ENCODE assay signal across 22 cellular contexts in the genomic region with DNA sequence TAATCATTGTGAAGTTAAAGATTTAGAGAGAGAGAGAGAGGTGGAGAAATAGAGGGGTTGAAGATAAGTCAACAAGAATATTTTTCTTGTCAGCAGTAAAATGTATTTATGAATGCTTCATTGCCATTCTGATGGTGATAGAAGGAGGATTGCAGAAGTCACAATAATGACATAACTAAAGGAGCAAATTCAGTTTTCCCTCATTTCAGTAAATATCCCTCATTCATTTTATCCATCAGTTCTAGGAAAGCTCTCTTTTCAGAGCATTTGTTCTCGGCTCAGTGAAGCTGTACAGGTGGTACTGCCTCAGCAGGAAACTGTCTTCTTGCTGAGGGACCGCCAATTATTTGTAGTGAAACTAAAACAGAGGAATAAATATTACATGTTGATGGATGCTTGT.
"Had no signal": no experiment of that assay in that cellular context is flagged by ENCODE, and none has a peak within 500 bp of the region (broad histone marks: within the 10 kb centered on the region; RNA-seq: fewer than 3 reads in every experiment).

No MANE protein-coding gene starts in this region.

- H3K4me1 Mint-ChIP-seq: natural killer cell had no signal

- DNase-seq: effector memory CD8-positive, alpha-beta T cell; glutamatergic neuron; islet precursor cell; mammary epithelial cell; mucosa of descending colon; natural killer cell; occipital lobe; right lobe of liver; stimulated activated CD4-positive, alpha-beta T cell treated with anti-CD3 and anti-CD28 coated beads, Interleukin-12 subunit alpha, Interleukin-12 subunit beta, amount 100 ng/mL, for 4 hours; stimulated activated naive CD4-positive, alpha-beta T cell treated with Interleukin-2 at 50 U/mL for 16 hours had no signal

- H3K36me3 ChIP-seq: esophagus muscularis mucosa, gastroesophageal sphincter, neural progenitor cell, pancreas, right lobe of liver, thyroid gland had no signal

- H3K4me3 ChIP-seq: esophagus muscularis mucosa, gastroesophageal sphincter, mucosa of descending colon, neural progenitor cell, pancreas, right lobe of liver, skin epidermis, thyroid gland had no signal

- H3K4me3 Mint-ChIP-seq: dendritic cell treated with granulocyte-macrophage colony-stimulating factor and Interleukin-4, amounts not matched to agents 40 ng/mL and 50 ng/mL, for 4 days; effector memory CD8-positive, alpha-beta T cell; natural killer cell; neural progenitor cell; type B pancreatic cell had no signal

- FAIRE-seq: colon, pancreas, urothelium cell line had no signal

- H3K9me3 Mint-ChIP-seq: dendritic cell treated with granulocyte-macrophage colony-stimulating factor and Interleukin-4, amounts not matched to agents 40 ng/mL and 50 ng/mL, for 4 days; natural killer cell; neural progenitor cell; type B pancreatic cell had no signal

- H3K9ac ChIP-seq: neural progenitor cell had no signal

- H3K27ac ChIP-seq: epithelial cell of prostate, esophagus muscularis mucosa, neural progenitor cell, pancreas, right lobe of liver, skin epidermis, thyroid gland had no signal

- ATAC-seq: effector memory CD8-positive, alpha-beta T cell; mucosa of descending colon; natural killer cell had no signal

- H3K27me3 Mint-ChIP-seq: dendritic cell treated with granulocyte-macrophage colony-stimulating factor and Interleukin-4, amounts not matched to agents 40 ng/mL and 50 ng/mL, for 4 days; effector memory CD8-positive, alpha-beta T cell; progenitor cell of endocrine pancreas had no signal

- H3K9me3 ChIP-seq: esophagus muscularis mucosa, gastroesophageal sphincter, mucosa of descending colon, pancreas, right lobe of liver, thyroid gland had no signal

- H3K36me3 Mint-ChIP-seq: natural killer cell, neural progenitor cell, type B pancreatic cell had no signal

- H3K4me1 ChIP-seq: neural progenitor cell, right lobe of liver had no signal

- H3K27ac Mint-ChIP-seq: dendritic cell treated with granulocyte-macrophage colony-stimulating factor and Interleukin-4, amounts not matched to agents 40 ng/mL and 50 ng/mL, for 4 days; effector memory CD8-positive, alpha-beta T cell; natural killer cell; neural progenitor cell; progenitor cell of endocrine pancreas; type B pancreatic cell had no signal

- H3K27me3 ChIP-seq: esophagus muscularis mucosa, gastroesophageal sphincter, neural progenitor cell, pancreas, right lobe of liver, thyroid gland had no signal
